Comparison of ENCODE assay signal across 14 cellular contexts in the genomic region with DNA sequence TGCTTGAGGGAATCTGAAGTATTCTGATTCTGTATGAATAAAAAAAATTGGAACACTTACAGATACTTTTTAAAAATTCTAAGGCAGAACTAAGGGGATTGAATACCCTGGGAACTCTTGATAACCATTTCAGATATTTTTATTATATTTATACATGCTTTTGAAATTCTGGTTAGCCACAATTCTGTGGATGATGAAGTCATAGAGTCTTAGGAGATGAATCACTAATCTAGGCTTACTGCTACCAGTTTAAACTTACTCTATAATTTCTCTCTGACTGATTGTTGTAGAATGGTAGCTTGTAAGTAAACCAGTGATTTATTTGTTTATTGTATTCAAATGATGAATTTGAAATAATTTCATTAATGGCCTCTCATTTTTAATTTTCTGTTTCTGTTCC. TPM values are rescaled to one million over a fixed set of nuclear protein-coding genes. Genes with fewer than 3 reads are reported as not detected.
DNase-seq lines count a peak whose midpoint lies in the region; ATAC-seq, FAIRE-seq and TF ChIP-seq lines count a peak whose summit lies in the region.
"Had no signal": no experiment of that assay in that cellular context is flagged by ENCODE, and none has a peak within 500 bp of the region (broad histone marks: within the 10 kb centered on the region; RNA-seq: fewer than 3 reads in every experiment).

No MANE protein-coding gene starts in this region.

- CTCF ChIA-PET in AG04450 (lab: Charles Lee), result interaction anchor here (1.3 kb wide), 1 partner anchor 14 kb away, joined by 3 read pairs; no protein-coding TSS in a partner anchor

- FAIRE-seq in HTR-8/SVneo (lab: Jason Lieb, UNC), result no peak
- FAIRE-seq: H1 had no signal

- no peaks in the 10 kb centered on the region for H3K27me3 ChIP-seq in AG04450 (ENCODE audit: control insufficient read depth, insufficient read depth, low read length)

- no peak for ATAC-seq in GM21367 (IDR thresholded peaks at IDR 0.05; ENCODE audit: unreplicated experiment)
- ATAC-seq in HG02840 (IDR thresholded peaks at IDR 0.05; ENCODE audit: low FRiP score, unreplicated experiment), result no peak
- ATAC-seq: naive thymus-derived CD8-positive, alpha-beta T cell had no signal

- no peak for TF ChIP-seq CTCF in AG04450 (IDR thresholded peaks at IDR 0.05; ENCODE audit: low read depth, low read length)
- no peak for TF ChIP-seq CTCF in astrocyte of the spinal cord (IDR thresholded peaks at IDR 0.05; ENCODE audit: low read depth, low read length)

- in situ Hi-C loops in astrocyte of the spinal cord (cut with HindIII; ENCODE audit: low sequenced_read_pairs), result no loop called here

- no peak overlapping the region for H3K27ac ChIP-seq in AG04450 (ENCODE audit: low read depth, low read length)

- POLR2A ChIA-PET in AG04450 (lab: Yijun Ruan, JAX), result no interaction called here

- no peaks in the 10 kb centered on the region for H3K9me3 ChIP-seq in AG04450 (ENCODE audit: control insufficient read depth, insufficient read depth, low read length)

- no peak overlapping the region for H3K4me3 ChIP-seq in AG04450 (ENCODE audit: low read depth, low read length)
- H3K4me3 ChIP-seq in astrocyte of the spinal cord (ENCODE audit: low read depth, low read length), result no peak overlapping the region

- DNase-seq in AG04450 (ENCODE audit: low read depth, low spot score), result peak; percentile 54
- DNase-seq in HTR-8/SVneo (ENCODE audit: insufficient read length, low spot score), result peak; percentile 61
- peak; percentile 91 for DNase-seq in astrocyte of the spinal cord (ENCODE audit: low read depth, low spot score)
- peak; percentile 69 for DNase-seq in kidney tubule cell (ENCODE audit: low spot score)
- DNase-seq in SHP77 (lab: John Stamatoyannopoulos, UW), result no peak
- DNase-seq in NCI-H1105 treated with DMSO at 0.1 percent for 48 hours (lab: John Stamatoyannopoulos, UW), result no peak
- DNase-seq: cerebellar nuclear complex; COR-L47; naive thymus-derived CD8-positive, alpha-beta T cell; NCI-H2171; stimulated activated CD4-positive, alpha-beta T cell treated with anti-CD3 and anti-CD28 coated beads, Interleukin-2, amount 100 ng/mL, for 48 hours had no signal

RNA-seq across cellular contexts. Expression of a gene that starts 11.4 kb away (rescaled TPM):
- polyA plus RNA-seq in AG04450 (2011; rRNA removed), result 33.7 and 45.0 TPM in 2 replicates
- polyA minus RNA-seq in AG04450 (2011; rRNA and poly(A)+ RNA removed), result 23.4 and 32.8 TPM in 2 replicates

Comparison
In these comparisons a context has a peak if more than half of its experiments do, and no peak if none do; other contexts are left out.
1. DNase-seq: peak in AG04450 (single experiment), HTR-8/SVneo (single experiment), astrocyte of the spinal cord (single experiment) and kidney tubule cell (single experiment); none in SHP77 (0 of 2) and NCI-H1105 treated with DMSO at 0.1 percent for 48 hours (single experiment).